Comparison of ENCODE assay signal across 1 cellular context in the genomic region with DNA sequence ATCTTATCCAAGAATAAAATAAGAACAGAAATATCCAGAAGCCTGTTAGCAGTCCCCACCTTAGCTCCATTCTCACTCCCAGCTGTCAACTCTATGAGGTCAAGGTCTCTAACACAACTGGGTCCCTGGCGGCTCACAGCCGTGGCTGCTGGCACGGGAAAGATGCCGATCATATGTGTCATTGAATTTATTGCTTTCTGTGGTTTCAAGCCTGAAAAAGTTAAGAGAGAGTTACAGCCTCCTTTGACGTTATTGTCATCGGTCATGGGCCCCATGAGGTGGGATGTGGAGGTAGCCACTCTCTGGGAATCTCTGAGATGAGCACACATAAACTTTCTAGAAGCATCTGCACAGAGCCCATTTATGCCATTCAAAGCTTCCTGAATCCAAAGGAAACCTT.
TF ChIP-seq lines count a peak whose summit lies in the region.

No MANE protein-coding gene starts in this region.

TF ChIP-seq in HepG2, 621 proteins besides CTCF, POLR2A, EP300 and RAD21 (continued from another document):
- TF ChIP-seq, protein P1, sequence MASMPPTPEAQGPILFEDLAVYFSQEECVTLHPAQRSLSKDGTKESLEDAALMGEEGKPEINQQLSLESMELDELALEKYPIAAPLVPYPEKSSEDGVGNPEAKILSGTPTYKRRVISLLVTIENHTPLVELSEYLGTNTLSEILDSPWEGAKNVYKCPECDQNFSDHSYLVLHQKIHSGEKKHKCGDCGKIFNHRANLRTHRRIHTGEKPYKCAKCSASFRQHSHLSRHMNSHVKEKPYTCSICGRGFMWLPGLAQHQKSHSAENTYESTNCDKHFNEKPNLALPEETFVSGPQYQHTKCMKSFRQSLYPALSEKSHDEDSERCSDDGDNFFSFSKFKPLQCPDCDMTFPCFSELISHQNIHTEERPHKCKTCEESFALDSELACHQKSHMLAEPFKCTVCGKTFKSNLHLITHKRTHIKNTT (CRISPR knock-in tag; IDR thresholded peaks at IDR 0.05): no peak
- TF ChIP-seq ZNF7 (CRISPR knock-in tag; IDR thresholded peaks at IDR 0.05): no peak
- peak; percentile 30; the same call in 1 of the 2 replicates for TF ChIP-seq SALL1 (CRISPR knock-in tag; IDR thresholded peaks at IDR 0.05)
- TF ChIP-seq, protein P2, sequence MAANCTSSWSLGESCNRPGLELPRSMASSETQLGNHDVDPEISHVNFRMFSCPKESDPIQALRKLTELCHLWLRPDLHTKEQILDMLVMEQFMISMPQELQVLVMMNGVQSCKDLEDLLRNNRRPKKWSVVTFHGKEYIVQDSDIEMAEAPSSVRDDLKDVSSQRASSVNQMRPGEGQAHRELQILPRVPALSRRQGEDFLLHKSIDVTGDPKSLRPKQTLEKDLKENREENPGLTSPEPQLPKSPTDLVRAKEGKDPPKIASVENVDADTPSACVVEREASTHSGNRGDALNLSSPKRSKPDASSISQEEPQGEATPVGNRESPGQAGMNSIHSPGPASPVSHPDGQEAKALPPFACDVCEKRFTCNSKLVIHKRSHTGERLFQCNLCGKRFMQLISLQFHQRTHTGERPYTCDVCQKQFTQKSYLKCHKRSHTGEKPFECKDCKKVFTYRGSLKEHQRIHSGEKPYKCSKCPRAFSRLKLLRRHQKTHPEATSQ (CRISPR knock-in tag; IDR thresholded peaks at IDR 0.05; ENCODE audit: borderline replicate concordance): no peak
- TF ChIP-seq FOXA3 (CRISPR knock-in tag; IDR thresholded peaks at IDR 0.05): 0 out of 2 replicates have a peak, but pooled peaks have one; percentile 8
- TF ChIP-seq, protein P3, sequence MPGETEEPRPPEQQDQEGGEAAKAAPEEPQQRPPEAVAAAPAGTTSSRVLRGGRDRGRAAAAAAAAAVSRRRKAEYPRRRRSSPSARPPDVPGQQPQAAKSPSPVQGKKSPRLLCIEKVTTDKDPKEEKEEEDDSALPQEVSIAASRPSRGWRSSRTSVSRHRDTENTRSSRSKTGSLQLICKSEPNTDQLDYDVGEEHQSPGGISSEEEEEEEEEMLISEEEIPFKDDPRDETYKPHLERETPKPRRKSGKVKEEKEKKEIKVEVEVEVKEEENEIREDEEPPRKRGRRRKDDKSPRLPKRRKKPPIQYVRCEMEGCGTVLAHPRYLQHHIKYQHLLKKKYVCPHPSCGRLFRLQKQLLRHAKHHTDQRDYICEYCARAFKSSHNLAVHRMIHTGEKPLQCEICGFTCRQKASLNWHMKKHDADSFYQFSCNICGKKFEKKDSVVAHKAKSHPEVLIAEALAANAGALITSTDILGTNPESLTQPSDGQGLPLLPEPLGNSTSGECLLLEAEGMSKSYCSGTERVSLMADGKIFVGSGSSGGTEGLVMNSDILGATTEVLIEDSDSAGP (CRISPR knock-in tag; IDR thresholded peaks at IDR 0.05; ENCODE audit: borderline replicate concordance): no peak
- TF ChIP-seq ZNF20 (CRISPR knock-in tag; IDR thresholded peaks at IDR 0.05): no peak
- TF ChIP-seq ZNF335 (CRISPR knock-in tag; IDR thresholded peaks at IDR 0.05): no peak
- no peak for TF ChIP-seq TSC22D2 (CRISPR knock-in tag; IDR thresholded peaks at IDR 0.05; ENCODE audit: borderline replicate concordance)
- TF ChIP-seq, protein P4, sequence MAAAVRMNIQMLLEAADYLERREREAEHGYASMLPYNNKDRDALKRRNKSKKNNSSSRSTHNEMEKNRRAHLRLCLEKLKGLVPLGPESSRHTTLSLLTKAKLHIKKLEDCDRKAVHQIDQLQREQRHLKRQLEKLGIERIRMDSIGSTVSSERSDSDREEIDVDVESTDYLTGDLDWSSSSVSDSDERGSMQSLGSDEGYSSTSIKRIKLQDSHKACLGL (CRISPR knock-in tag; IDR thresholded peaks at IDR 0.05): no peak
- TF ChIP-seq, protein P5, sequence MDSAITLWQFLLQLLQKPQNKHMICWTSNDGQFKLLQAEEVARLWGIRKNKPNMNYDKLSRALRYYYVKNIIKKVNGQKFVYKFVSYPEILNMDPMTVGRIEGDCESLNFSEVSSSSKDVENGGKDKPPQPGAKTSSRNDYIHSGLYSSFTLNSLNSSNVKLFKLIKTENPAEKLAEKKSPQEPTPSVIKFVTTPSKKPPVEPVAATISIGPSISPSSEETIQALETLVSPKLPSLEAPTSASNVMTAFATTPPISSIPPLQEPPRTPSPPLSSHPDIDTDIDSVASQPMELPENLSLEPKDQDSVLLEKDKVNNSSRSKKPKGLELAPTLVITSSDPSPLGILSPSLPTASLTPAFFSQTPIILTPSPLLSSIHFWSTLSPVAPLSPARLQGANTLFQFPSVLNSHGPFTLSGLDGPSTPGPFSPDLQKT (CRISPR knock-in tag; IDR thresholded peaks at IDR 0.05; ENCODE audit: borderline replicate concordance): no peak
- TF ChIP-seq DMAP1 (CRISPR knock-in tag; IDR thresholded peaks at IDR 0.05): no peak
- TF ChIP-seq MEIS2 (CRISPR knock-in tag; IDR thresholded peaks at IDR 0.05): no peak
- no peak for TF ChIP-seq U2AF2 (IDR thresholded peaks at IDR 0.05; ENCODE audit: low read depth, low read length)
- TF ChIP-seq PHF8 (CRISPR knock-in tag; IDR thresholded peaks at IDR 0.05): no peak
- no peak for TF ChIP-seq ZNF883 (CRISPR knock-in tag; IDR thresholded peaks at IDR 0.05; ENCODE audit: not compliant biosample characterization)
- no peak for TF ChIP-seq NFIB (CRISPR knock-in tag; IDR thresholded peaks at IDR 0.05; ENCODE audit: borderline replicate concordance)
- TF ChIP-seq, protein P6, sequence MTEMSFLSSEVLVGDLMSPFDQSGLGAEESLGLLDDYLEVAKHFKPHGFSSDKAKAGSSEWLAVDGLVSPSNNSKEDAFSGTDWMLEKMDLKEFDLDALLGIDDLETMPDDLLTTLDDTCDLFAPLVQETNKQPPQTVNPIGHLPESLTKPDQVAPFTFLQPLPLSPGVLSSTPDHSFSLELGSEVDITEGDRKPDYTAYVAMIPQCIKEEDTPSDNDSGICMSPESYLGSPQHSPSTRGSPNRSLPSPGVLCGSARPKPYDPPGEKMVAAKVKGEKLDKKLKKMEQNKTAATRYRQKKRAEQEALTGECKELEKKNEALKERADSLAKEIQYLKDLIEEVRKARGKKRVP (CRISPR knock-in tag; IDR thresholded peaks at IDR 0.05): no peak
- TF ChIP-seq SKI (IDR thresholded peaks at IDR 0.05; ENCODE audit: partially characterized antibody): peak; percentile 21
- TF ChIP-seq RORA (CRISPR knock-in tag; IDR thresholded peaks at IDR 0.05): no peak
- TF ChIP-seq TCF7 (IDR thresholded peaks at IDR 0.05; ENCODE audit: low read depth): 0 out of 2 replicates have a peak, but pooled peaks have one; percentile 5
- no peak for TF ChIP-seq ZNF253 (CRISPR knock-in tag; IDR thresholded peaks at IDR 0.05; ENCODE audit: borderline replicate concordance)
- TF ChIP-seq, protein P7, sequence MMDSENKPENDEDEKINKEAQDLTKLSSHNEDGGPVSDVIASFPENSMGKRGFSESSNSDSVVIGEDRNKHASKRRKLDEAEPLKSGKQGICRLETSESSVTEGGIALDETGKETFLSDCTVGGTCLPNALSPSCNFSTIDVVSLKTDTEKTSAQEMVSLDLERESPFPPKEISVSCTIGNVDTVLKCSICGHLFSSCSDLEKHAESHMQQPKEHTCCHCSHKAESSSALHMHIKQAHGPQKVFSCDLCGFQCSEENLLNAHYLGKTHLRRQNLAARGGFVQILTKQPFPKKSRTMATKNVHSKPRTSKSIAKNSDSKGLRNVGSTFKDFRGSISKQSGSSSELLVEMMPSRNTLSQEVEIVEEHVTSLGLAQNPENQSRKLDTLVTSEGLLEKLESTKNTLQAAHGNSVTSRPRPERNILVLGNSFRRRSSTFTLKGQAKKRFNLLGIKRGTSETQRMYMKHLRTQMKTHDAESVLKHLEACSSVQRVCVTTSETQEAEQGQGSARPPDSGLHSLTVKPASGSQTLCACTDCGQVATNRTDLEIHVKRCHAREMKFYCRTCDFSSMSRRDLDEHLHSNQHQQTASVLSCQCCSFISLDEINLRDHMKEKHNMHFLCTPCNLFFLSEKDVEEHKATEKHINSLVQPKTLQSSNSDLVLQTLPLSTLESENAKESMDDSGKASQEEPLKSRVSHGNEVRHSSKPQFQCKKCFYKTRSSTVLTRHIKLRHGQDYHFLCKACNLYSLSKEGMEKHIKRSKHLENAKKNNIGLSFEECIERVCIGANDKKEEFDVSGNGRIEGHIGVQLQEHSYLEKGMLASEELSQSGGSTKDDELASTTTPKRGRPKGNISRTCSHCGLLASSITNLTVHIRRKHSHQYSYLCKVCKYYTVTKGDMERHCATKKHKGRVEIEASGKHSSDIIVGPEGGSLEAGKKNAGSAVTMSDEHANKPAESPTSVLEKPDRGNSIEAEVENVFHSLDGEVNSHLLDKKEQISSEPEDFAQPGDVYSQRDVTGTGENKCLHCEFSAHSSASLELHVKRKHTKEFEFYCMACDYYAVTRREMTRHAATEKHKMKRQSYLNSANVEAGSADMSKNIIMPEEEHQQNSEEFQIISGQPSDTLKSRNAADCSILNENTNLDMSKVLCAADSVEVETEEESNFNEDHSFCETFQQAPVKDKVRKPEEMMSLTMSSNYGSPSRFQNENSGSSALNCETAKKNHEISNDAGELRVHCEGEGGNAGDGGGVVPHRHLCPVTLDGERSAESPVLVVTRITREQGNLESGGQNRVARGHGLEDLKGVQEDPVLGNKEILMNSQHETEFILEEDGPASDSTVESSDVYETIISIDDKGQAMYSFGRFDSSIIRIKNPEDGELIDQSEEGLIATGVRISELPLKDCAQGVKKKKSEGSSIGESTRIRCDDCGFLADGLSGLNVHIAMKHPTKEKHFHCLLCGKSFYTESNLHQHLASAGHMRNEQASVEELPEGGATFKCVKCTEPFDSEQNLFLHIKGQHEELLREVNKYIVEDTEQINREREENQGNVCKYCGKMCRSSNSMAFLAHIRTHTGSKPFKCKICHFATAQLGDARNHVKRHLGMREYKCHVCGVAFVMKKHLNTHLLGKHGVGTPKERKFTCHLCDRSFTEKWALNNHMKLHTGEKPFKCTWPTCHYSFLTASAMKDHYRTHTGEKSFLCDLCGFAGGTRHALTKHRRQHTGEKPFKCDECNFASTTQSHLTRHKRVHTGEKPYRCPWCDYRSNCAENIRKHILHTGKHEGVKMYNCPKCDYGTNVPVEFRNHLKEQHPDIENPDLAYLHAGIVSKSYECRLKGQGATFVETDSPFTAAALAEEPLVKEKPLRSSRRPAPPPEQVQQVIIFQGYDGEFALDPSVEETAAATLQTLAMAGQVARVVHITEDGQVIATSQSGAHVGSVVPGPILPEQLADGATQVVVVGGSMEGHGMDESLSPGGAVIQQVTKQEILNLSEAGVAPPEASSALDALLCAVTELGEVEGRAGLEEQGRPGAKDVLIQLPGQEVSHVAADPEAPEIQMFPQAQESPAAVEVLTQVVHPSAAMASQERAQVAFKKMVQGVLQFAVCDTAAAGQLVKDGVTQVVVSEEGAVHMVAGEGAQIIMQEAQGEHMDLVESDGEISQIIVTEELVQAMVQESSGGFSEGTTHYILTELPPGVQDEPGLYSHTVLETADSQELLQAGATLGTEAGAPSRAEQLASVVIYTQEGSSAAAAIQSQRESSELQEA (CRISPR knock-in tag; IDR thresholded peaks at IDR 0.05; ENCODE audit: not compliant biosample characterization): no peak
- TF ChIP-seq, protein P8, sequence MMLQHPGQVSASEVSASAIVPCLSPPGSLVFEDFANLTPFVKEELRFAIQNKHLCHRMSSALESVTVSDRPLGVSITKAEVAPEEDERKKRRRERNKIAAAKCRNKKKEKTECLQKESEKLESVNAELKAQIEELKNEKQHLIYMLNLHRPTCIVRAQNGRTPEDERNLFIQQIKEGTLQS (CRISPR knock-in tag; IDR thresholded peaks at IDR 0.05): 0 out of 2 replicates have a peak, but pooled peaks have one; percentile 25
- no peak for TF ChIP-seq ZNF331 (CRISPR knock-in tag; IDR thresholded peaks at IDR 0.05)
- TF ChIP-seq, protein P9, sequence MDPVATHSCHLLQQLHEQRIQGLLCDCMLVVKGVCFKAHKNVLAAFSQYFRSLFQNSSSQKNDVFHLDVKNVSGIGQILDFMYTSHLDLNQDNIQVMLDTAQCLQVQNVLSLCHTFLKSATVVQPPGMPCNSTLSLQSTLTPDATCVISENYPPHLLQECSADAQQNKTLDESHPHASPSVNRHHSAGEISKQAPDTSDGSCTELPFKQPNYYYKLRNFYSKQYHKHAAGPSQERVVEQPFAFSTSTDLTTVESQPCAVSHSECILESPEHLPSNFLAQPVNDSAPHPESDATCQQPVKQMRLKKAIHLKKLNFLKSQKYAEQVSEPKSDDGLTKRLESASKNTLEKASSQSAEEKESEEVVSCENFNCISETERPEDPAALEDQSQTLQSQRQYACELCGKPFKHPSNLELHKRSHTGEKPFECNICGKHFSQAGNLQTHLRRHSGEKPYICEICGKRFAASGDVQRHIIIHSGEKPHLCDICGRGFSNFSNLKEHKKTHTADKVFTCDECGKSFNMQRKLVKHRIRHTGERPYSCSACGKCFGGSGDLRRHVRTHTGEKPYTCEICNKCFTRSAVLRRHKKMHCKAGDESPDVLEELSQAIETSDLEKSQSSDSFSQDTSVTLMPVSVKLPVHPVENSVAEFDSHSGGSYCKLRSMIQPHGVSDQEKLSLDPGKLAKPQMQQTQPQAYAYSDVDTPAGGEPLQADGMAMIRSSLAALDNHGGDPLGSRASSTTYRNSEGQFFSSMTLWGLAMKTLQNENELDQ (CRISPR knock-in tag; IDR thresholded peaks at IDR 0.05; ENCODE audit: borderline replicate concordance): no peak
- TF ChIP-seq DR1 (CRISPR knock-in tag; IDR thresholded peaks at IDR 0.05): no peak
- no peak for TF ChIP-seq ZMAT3 (CRISPR knock-in tag; conservative IDR thresholded peaks at IDR 0.05)
- no peak for TF ChIP-seq BRD4 (CRISPR knock-in tag; IDR thresholded peaks at IDR 0.05)
- TF ChIP-seq ZNF674 (CRISPR knock-in tag; IDR thresholded peaks at IDR 0.05; ENCODE audit: low read depth): no peak
- no peak for TF ChIP-seq ZNF235 (CRISPR knock-in tag; IDR thresholded peaks at IDR 0.05; ENCODE audit: borderline replicate concordance)
- TF ChIP-seq, protein P10, sequence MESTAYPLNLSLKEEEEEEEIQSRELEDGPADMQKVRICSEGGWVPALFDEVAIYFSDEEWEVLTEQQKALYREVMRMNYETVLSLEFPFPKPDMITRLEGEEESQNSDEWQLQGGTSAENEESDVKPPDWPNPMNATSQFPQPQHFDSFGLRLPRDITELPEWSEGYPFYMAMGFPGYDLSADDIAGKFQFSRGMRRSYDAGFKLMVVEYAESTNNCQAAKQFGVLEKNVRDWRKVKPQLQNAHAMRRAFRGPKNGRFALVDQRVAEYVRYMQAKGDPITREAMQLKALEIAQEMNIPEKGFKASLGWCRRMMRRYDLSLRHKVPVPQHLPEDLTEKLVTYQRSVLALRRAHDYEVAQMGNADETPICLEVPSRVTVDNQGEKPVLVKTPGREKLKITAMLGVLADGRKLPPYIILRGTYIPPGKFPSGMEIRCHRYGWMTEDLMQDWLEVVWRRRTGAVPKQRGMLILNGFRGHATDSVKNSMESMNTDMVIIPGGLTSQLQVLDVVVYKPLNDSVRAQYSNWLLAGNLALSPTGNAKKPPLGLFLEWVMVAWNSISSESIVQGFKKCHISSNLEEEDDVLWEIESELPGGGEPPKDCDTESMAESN (CRISPR knock-in tag; conservative IDR thresholded peaks at IDR 0.05): no peak
- no peak for TF ChIP-seq AHR (CRISPR knock-in tag; IDR thresholded peaks at IDR 0.05)
- peak; percentile 53 for TF ChIP-seq SAP130 (CRISPR knock-in tag; IDR thresholded peaks at IDR 0.05; ENCODE audit: low read depth)
- no peak for TF ChIP-seq THAP11 (CRISPR knock-in tag; IDR thresholded peaks at IDR 0.05)
TF ChIP-seq in HepG2: peak in this region for 23.
